In genomic region chr13:98504029-98504351, GRCh38 we compare ENCODE assay signal across 11 cellular contexts.
DNase-seq lines count a peak whose midpoint lies in the region; ATAC-seq and TF ChIP-seq lines count a peak whose summit lies in the region.
"Had no signal": no experiment of that assay in that cellular context is flagged by ENCODE, and none has a peak within 500 bp of the region (broad histone marks: within the 10 kb centered on the region; RNA-seq: fewer than 3 reads in every experiment).

No MANE protein-coding gene starts in this region.

- H3K27me3 ChIP-seq in AG04450 (ENCODE audit: control insufficient read depth, insufficient read depth, low read length), result no peaks in the 10 kb centered on the region

- H3K9me3 Mint-ChIP-seq in central memory CD8-positive, alpha-beta T cell, result no peaks in the 10 kb centered on the region
- H3K9me3 Mint-ChIP-seq in natural killer cell treated with Interleukin-12 subunit alpha and Interleukin-12 subunit beta and Interleukin-15 and Interleukin-18, amount 100 ng/mL, for 72 hours, result peaks cover 2% of the 10 kb centered on the region

- no peaks in the 10 kb centered on the region for H3K27me3 Mint-ChIP-seq in central memory CD8-positive, alpha-beta T cell
- peaks cover 7 to 25% of the 10 kb centered on the region in 2 donors for H3K27me3 Mint-ChIP-seq in natural killer cell treated with Interleukin-12 subunit alpha and Interleukin-12 subunit beta and Interleukin-15 and Interleukin-18, amount 100 ng/mL, for 72 hours

- DNase-seq in AG04450 (ENCODE audit: low read depth, low spot score) (no peak), NCI-H2081 (lab: John Stamatoyannopoulos, UW) (no peak), HuH-7 (ENCODE audit: low spot score) (no peak)
- no peak for DNase-seq in central memory CD8-positive, alpha-beta T cell (ENCODE audit: low spot score in 2 of 2)
- no peak for DNase-seq in natural killer cell treated with Interleukin-12 subunit alpha and Interleukin-12 subunit beta and Interleukin-15 and Interleukin-18, amount 100 ng/mL, for 72 hours (ENCODE audit: low spot score)
- DNase-seq: Calu3, NCI-H187 treated with DMSO at 0.1 percent for 48 hours, PC-9 had no signal

- peak; percentile 4 for ATAC-seq in GM19455 (IDR thresholded peaks at IDR 0.05; ENCODE audit: unreplicated experiment)
- no peak for ATAC-seq in central memory CD8-positive, alpha-beta T cell (replicated peaks; ENCODE audit: extremely low read depth, poor library complexity, severe bottlenecking)
- no peak for ATAC-seq in natural killer cell treated with Interleukin-12 subunit alpha and Interleukin-12 subunit beta and Interleukin-15 and Interleukin-18, amount 100 ng/mL, for 72 hours
- no peak for ATAC-seq in HG03159 (IDR thresholded peaks at IDR 0.05; ENCODE audit: unreplicated experiment)
- ATAC-seq in HG03378 (IDR thresholded peaks at IDR 0.05; ENCODE audit: unreplicated experiment), result no peak

- POLR2A ChIA-PET in AG04450 (lab: Yijun Ruan, JAX), result interaction anchor here (0.6 kb wide), 1 partner anchor 22 kb away, joined by 5 read pairs; no protein-coding TSS in a partner anchor

- peaks cover 83% of the 10 kb centered on the region for H3K4me1 Mint-ChIP-seq in central memory CD8-positive, alpha-beta T cell
- peaks cover 50% of the 10 kb centered on the region in 2 donors for H3K4me1 Mint-ChIP-seq in natural killer cell treated with Interleukin-12 subunit alpha and Interleukin-12 subunit beta and Interleukin-15 and Interleukin-18, amount 100 ng/mL, for 72 hours (ENCODE audit: low read depth in 2 of 2)

- peak overlapping the region; percentile 71 for H3K27ac ChIP-seq in AG04450 (ENCODE audit: low read depth, low read length)
- H3K27ac ChIP-seq: PC-9 had no signal

- CTCF ChIA-PET in AG04450 (lab: Charles Lee), result interaction anchor here (0.5 to 0.9 kb wide), 2 partner anchors 19 to 78 kb away, joined by 3 to 4 read pairs; no protein-coding TSS in a partner anchor

- H3K36me3 Mint-ChIP-seq in central memory CD8-positive, alpha-beta T cell (ENCODE audit: insufficient read depth), result peaks cover 17% of the 10 kb centered on the region
- H3K36me3 Mint-ChIP-seq in natural killer cell treated with Interleukin-12 subunit alpha and Interleukin-12 subunit beta and Interleukin-15 and Interleukin-18, amount 100 ng/mL, for 72 hours, result no peaks in the 10 kb centered on the region

- H3K27ac Mint-ChIP-seq in central memory CD8-positive, alpha-beta T cell (ENCODE audit: low read depth), result no peak overlapping the region
- H3K27ac Mint-ChIP-seq in natural killer cell treated with Interleukin-12 subunit alpha and Interleukin-12 subunit beta and Interleukin-15 and Interleukin-18, amount 100 ng/mL, for 72 hours, result no peak overlapping the region

- peak overlapping the region; percentile 9 for H3K4me3 Mint-ChIP-seq in central memory CD8-positive, alpha-beta T cell
- peak overlapping the region; percentile 1 for H3K4me3 Mint-ChIP-seq in natural killer cell treated with Interleukin-12 subunit alpha and Interleukin-12 subunit beta and Interleukin-15 and Interleukin-18, amount 100 ng/mL, for 72 hours

- H3K9me3 ChIP-seq in AG04450 (ENCODE audit: control insufficient read depth, insufficient read depth, low read length), result no peaks in the 10 kb centered on the region

- peak overlapping the region; percentile 39 for H3K4me3 ChIP-seq in AG04450 (ENCODE audit: low read depth, low read length)
- H3K4me3 ChIP-seq: PC-9 had no signal

- TF ChIP-seq CTCF in AG04450 (IDR thresholded peaks at IDR 0.05; ENCODE audit: low read depth, low read length), result no peak
